In genomic region chr1:20696397-20697333, GRCh38 we compare ENCODE assay signal across 8 cellular contexts. TPM values are rescaled to one million over a fixed set of nuclear protein-coding genes. Genes with fewer than 3 reads are reported as not detected.
DNase-seq lines count a peak whose midpoint lies in the region; ATAC-seq and TF ChIP-seq lines count a peak whose summit lies in the region.

No MANE protein-coding gene starts in this region.

- H3K36me3 Mint-ChIP-seq in activated CD4-positive, alpha-beta T cell treated with anti-CD3 and anti-CD28 coated beads, Interleukin-2, amount 10 ng/mL, durations not matched to agents 7 days and 5 days (ENCODE audit: low read depth), result no peaks in the 10 kb centered on the region

- H3K4me3 ChIP-seq in GM12865 (ENCODE audit: low read depth, low read length) (peak overlapping the region; percentile 59), coronary artery (peak overlapping the region; percentile 73)

- peaks cover 8% of the 10 kb centered on the region for H3K4me1 Mint-ChIP-seq in activated CD4-positive, alpha-beta T cell treated with anti-CD3 and anti-CD28 coated beads, Interleukin-2, amount 10 ng/mL, durations not matched to agents 7 days and 5 days

- H3K4me3 Mint-ChIP-seq in activated CD4-positive, alpha-beta T cell treated with anti-CD3 and anti-CD28 coated beads, Interleukin-2, amount 10 ng/mL, durations not matched to agents 7 days and 5 days, result peak overlapping the region; percentile 84

- peaks cover 11% of the 10 kb centered on the region for H3K27me3 Mint-ChIP-seq in activated CD4-positive, alpha-beta T cell treated with anti-CD3 and anti-CD28 coated beads, Interleukin-2, amount 10 ng/mL, durations not matched to agents 7 days and 5 days

- DNase-seq in GM12865 (ENCODE audit: low read depth) (peak; percentile 83), NCI-H526 (lab: John Stamatoyannopoulos, UW) (peak; percentile 75 to 92), coronary artery (ENCODE audit: low spot score) (peak; percentile 90), left kidney (ENCODE audit: low read depth, low spot score) (peak; percentile 98)
- DNase-seq in activated CD4-positive, alpha-beta T cell treated with anti-CD3 and anti-CD28 coated beads, Interleukin-2, amount 10 ng/mL, durations not matched to agents 7 days and 5 days, result peak; percentile 78
- peak; percentile 32 to 44 for DNase-seq in stimulated activated CD4-positive, alpha-beta T cell treated with anti-CD3 and anti-CD28 coated beads, Interleukin-1b, Interleukin-23, amount 100 ng/mL, for 1 hour (ENCODE audit: low read depth in 2 of 2)

- H3K27ac Mint-ChIP-seq in activated CD4-positive, alpha-beta T cell treated with anti-CD3 and anti-CD28 coated beads, Interleukin-2, amount 10 ng/mL, durations not matched to agents 7 days and 5 days, result peak overlapping the region; percentile 80

- peak overlapping the region; percentile 85 to 87 for H3K27ac ChIP-seq in coronary artery

- ATAC-seq in HG03432 (IDR thresholded peaks at IDR 0.05; ENCODE audit: unreplicated experiment) (peak; percentile 76), GM21576 (IDR thresholded peaks at IDR 0.05; ENCODE audit: unreplicated experiment) (no peak)

- TF ChIP-seq CTCF in GM12865 (IDR thresholded peaks at IDR 0.05; ENCODE audit: insufficient read depth, low read depth, low read length, missing control alignments) (peak; percentile 95), coronary artery (IDR thresholded peaks at IDR 0.05) (peak; percentile 98)

- no peaks in the 10 kb centered on the region for H3K9me3 Mint-ChIP-seq in activated CD4-positive, alpha-beta T cell treated with anti-CD3 and anti-CD28 coated beads, Interleukin-2, amount 10 ng/mL, durations not matched to agents 7 days and 5 days

- POLR2A ChIA-PET in activated CD4-positive, alpha-beta T cell treated with anti-CD3 and anti-CD28 coated beads, Interleukin-2, amount 10 ng/mL, durations not matched to agents 7 days and 5 days (lab: Charles Lee), result no interaction called here

- CTCF ChIA-PET in activated CD4-positive, alpha-beta T cell treated with anti-CD3 and anti-CD28 coated beads, Interleukin-2, amount 10 ng/mL, durations not matched to agents 7 days and 5 days (lab: Charles Lee), result interaction anchor here (0.7 to 2.7 kb wide), 20 partner anchors 9 to 672 kb away, joined by 3 to 19 read pairs (median 4); partner anchors contain the start of gene DDOST

RNA-seq across cellular contexts. Expression of gene KIF17, which starts 21.1 kb away (rescaled TPM):
- not detected for total RNA-seq in activated CD4-positive, alpha-beta T cell treated with anti-CD3 and anti-CD28 coated beads, Interleukin-2, amount 10 ng/mL, durations not matched to agents 7 days and 5 days

RNA-seq across cellular contexts. Expression of gene DDOST, which starts 35.5 kb away (rescaled TPM):
- total RNA-seq in activated CD4-positive, alpha-beta T cell treated with anti-CD3 and anti-CD28 coated beads, Interleukin-2, amount 10 ng/mL, durations not matched to agents 7 days and 5 days, result 100 to 1,000 TPM; 145 to 152 TPM

RNA-seq across cellular contexts. Expression of gene SH2D5, which starts 35.8 kb away (rescaled TPM):
- not detected for total RNA-seq in activated CD4-positive, alpha-beta T cell treated with anti-CD3 and anti-CD28 coated beads, Interleukin-2, amount 10 ng/mL, durations not matched to agents 7 days and 5 days

Comparison
In these comparisons a context has a peak if more than half of its experiments do, and no peak if none do; other contexts are left out.
1. DNase-seq: peak in every context shown above with its lines; median percentile 98 in left kidney; 90 in coronary artery; 84 in NCI-H526; 83 in GM12865; 78 in activated CD4-positive, alpha-beta T cell treated with anti-CD3 and anti-CD28 coated beads, Interleukin-2, amount 10 ng/mL, durations not matched to agents 7 days and 5 days; 38 in stimulated activated CD4-positive, alpha-beta T cell treated with anti-CD3 and anti-CD28 coated beads, Interleukin-1b, Interleukin-23, amount 100 ng/mL, for 1 hour.